In genomic region chr1:175784826-175785225, GRCh38 we compare ENCODE assay signal across 1 cellular context.
TF ChIP-seq lines count a peak whose summit lies in the region.

No MANE protein-coding gene starts in this region.

TF ChIP-seq in H1, 55 proteins besides CTCF, POLR2A, EP300 and RAD21:
- TF ChIP-seq NANOG (IDR thresholded peaks at IDR 0.05; ENCODE audit: insufficient read depth, low read depth, low read length, poor library complexity, severe bottlenecking) (no peak), CTBP2 (IDR thresholded peaks at IDR 0.05; ENCODE audit: borderline replicate concordance, insufficient read depth, insufficient read length, low read length) (no peak), TCF12 (IDR thresholded peaks at IDR 0.05; ENCODE audit: low read depth, low read length) (0 out of 2 replicates have a peak, but pooled peaks have one; percentile 16), E2F6 (IDR thresholded peaks at IDR 0.05) (no peak), JUN (IDR thresholded peaks at IDR 0.05; ENCODE audit: low read depth, low read length) (no peak)
TF ChIP-seq in H1: peak in this region for 1.
